In genomic region chr7:141355057-141355456, GRCh38 we compare ENCODE assay signal across 14 cellular contexts.
DNase-seq lines count a peak whose midpoint lies in the region; ATAC-seq, FAIRE-seq and TF ChIP-seq lines count a peak whose summit lies in the region.
"Had no signal": no experiment of that assay in that cellular context is flagged by ENCODE, and none has a peak within 500 bp of the region (broad histone marks: within the 10 kb centered on the region; RNA-seq: fewer than 3 reads in every experiment).

No MANE protein-coding gene starts in this region.

- H3K9me3 Mint-ChIP-seq in progenitor cell of endocrine pancreas (ENCODE audit: low read depth), result no peaks in the 10 kb centered on the region
- H3K9me3 Mint-ChIP-seq: activated T-cell treated with anti-CD3 and anti-CD28 coated beads, Interleukin-2, amount 50 U/mL, for 4 hours had no signal

- TF ChIP-seq CTCF in astrocyte of the cerebellum (IDR thresholded peaks at IDR 0.05; ENCODE audit: low read depth, low read length, missing control alignments) (no peak), kidney (IDR thresholded peaks at IDR 0.05; ENCODE audit: borderline replicate concordance, extremely low read depth, insufficient read depth) (no peak), progenitor cell of endocrine pancreas (IDR thresholded peaks at IDR 0.05; ENCODE audit: unreplicated experiment) (no peak)

- H3K27ac Mint-ChIP-seq in progenitor cell of endocrine pancreas, result no peak overlapping the region
- H3K27ac Mint-ChIP-seq: memory B cell had no signal

- H3K4me3 Mint-ChIP-seq in progenitor cell of endocrine pancreas (ENCODE audit: low read depth), result no peak overlapping the region
- H3K4me3 Mint-ChIP-seq: activated T-cell treated with anti-CD3 and anti-CD28 coated beads, Interleukin-2, amount 50 U/mL, for 4 hours; memory B cell had no signal

- DNase-seq in Right ventricle myocardium superior (no peak), Right ventricle myocardium inferior (ENCODE audit: missing footprints) (no peak), astrocyte of the cerebellum (ENCODE audit: low read depth) (peak; percentile 31), left ventricle myocardium superior (no peak), kidney (no peak), NCI-H2196 treated with DMSO at 0.1 percent for 48 hours (lab: John Stamatoyannopoulos, UW; ENCODE audit: unreplicated experiment) (no peak), progenitor cell of endocrine pancreas (ENCODE audit: low spot score, unreplicated experiment) (no peak)
- DNase-seq: activated T-cell treated with anti-CD3 and anti-CD28 coated beads, Interleukin-2, amount 50 U/mL, for 4 hours; NCI-H1694; tibial artery had no signal

- peaks cover 4% of the 10 kb centered on the region for H3K4me1 Mint-ChIP-seq in progenitor cell of endocrine pancreas (ENCODE audit: low read depth)
- H3K4me1 Mint-ChIP-seq: memory B cell had no signal

- in situ Hi-C loops in astrocyte of the cerebellum (cut with HindIII; ENCODE audit: low sequenced_read_pairs), result no loop called here

- H3K36me3 Mint-ChIP-seq in progenitor cell of endocrine pancreas (ENCODE audit: insufficient read depth), result no peaks in the 10 kb centered on the region
- H3K36me3 Mint-ChIP-seq: memory B cell had no signal

- no peak overlapping the region for H3K9ac ChIP-seq in kidney (ENCODE audit: low read length in 2 of 2)

- FAIRE-seq in kidney (lab: Jason Lieb, UNC), result no peak
- FAIRE-seq: K562 had no signal

- H3K4me3 ChIP-seq in astrocyte of the cerebellum (ENCODE audit: low read depth, low read length), result no peak overlapping the region
- no peak overlapping the region for H3K4me3 ChIP-seq in kidney (ENCODE audit: low read length in 2 of 2)
- H3K4me3 ChIP-seq: K562, tibial artery had no signal

- peak; percentile 25 for ATAC-seq in Right ventricle myocardium superior (ENCODE audit: poor library complexity)
- ATAC-seq in Right ventricle myocardium inferior, result no peak
- peak; percentile 44 for ATAC-seq in left ventricle myocardium superior
- ATAC-seq in HG03045 (IDR thresholded peaks at IDR 0.05; ENCODE audit: unreplicated experiment), result no peak
- ATAC-seq: activated CD4-positive, CD25-positive, alpha-beta regulatory T cell treated with anti-CD3 and anti-CD28 coated beads, Interleukin-2, amount 50 U/mL, for 24 hours; activated T-cell treated with anti-CD3 and anti-CD28 coated beads, Interleukin-2, amount 50 U/mL, for 4 hours; K562 had no signal

- no peaks in the 10 kb centered on the region for H3K36me3 ChIP-seq in kidney (ENCODE audit: control insufficient read depth in 1 of 2, insufficient read depth in 2 of 2, low read length in 2 of 2)
- H3K36me3 ChIP-seq: tibial artery had no signal

- H3K27ac ChIP-seq in kidney (ENCODE audit: low read depth in 2 of 2, low read length in 2 of 2), result no peak overlapping the region
- H3K27ac ChIP-seq: tibial artery had no signal

- no peaks in the 10 kb centered on the region for H3K9me3 ChIP-seq in kidney (ENCODE audit: control insufficient read depth in 1 of 2, low read length in 2 of 2)
- H3K9me3 ChIP-seq: tibial artery had no signal

- intact Hi-C loops in Right ventricle myocardium superior (cut with DNase I) (no loop called here), Right ventricle myocardium inferior (cut with DNase I) (no loop called here), left ventricle myocardium superior (cut with micrococcal nuclease) (no loop called here), kidney (cut with DNase I) (no loop called here)

- H3K4me1 ChIP-seq in kidney (ENCODE audit: control insufficient read depth in 1 of 2, insufficient read depth in 1 of 2, low read depth in 1 of 2, low read length in 2 of 2), result no peaks in the 10 kb centered on the region

- no peaks in the 10 kb centered on the region for H3K27me3 Mint-ChIP-seq in progenitor cell of endocrine pancreas

Comparison
In these comparisons a context has a peak if more than half of its experiments do, and no peak if none do; other contexts are left out.
1. ATAC-seq: peak in Right ventricle myocardium superior (single experiment) and left ventricle myocardium superior (single experiment); none in Right ventricle myocardium inferior (single experiment) and HG03045 (single experiment).